In the genomic region with DNA sequence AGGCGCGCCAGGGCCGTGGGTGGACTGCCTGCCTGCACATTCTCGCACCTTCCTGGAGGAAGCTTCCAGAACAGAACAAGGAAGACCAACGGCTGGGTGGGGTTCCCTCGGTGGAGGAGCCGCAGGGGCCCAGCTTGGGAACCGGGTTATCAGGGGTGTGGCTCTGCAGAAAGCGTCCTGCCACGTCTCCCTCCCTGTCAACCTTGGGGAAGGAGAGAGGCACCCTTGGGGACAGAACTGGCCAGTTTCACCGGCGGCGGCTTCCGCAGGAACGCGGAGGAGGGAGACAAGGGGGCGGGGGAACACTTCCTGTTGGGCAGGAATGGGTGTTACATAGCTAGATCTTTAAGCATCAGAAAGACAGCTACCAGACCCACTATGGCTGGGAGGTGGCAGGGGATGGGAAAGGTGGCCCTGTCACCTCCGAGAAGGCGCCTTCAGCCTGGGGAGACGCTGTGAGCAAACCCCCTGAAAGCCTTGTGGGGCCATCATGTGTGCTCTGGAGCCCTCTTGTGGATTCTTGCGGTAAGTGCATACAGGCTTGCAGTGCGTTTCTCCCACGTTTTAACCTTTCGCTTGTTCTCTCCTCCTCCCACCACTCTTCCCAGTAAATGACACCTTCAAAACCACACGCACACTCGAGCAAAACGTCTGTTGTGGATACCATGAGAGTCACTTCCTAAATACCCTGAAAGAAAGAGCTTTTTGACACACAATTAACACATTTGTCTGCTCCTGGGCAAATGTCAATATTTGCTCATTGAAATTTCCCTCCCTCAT, we compare ENCODE assay signal across 8 cellular contexts. TPM values are rescaled to one million over a fixed set of nuclear protein-coding genes. Genes with fewer than 3 reads are reported as not detected.
A peak's percentile ranks its signal among the peaks of the same experiment; 100 is the strongest.
DNase-seq lines count a peak whose midpoint lies in the region; ATAC-seq and TF ChIP-seq lines count a peak whose summit lies in the region.

No MANE protein-coding gene starts in this region.

- H3K27me3 Mint-ChIP-seq in neural progenitor cell (ENCODE audit: insufficient read depth, low read depth) = peaks cover 17% of the 10 kb centered on the region
- peaks cover 23% of the 10 kb centered on the region for H3K27me3 Mint-ChIP-seq in stimulated activated naive CD8-positive, alpha-beta T cell treated with anti-CD3 and anti-CD28 coated beads, Interleukin-15, amount 100 ng/mL, for 72 hours

- H3K4me3 Mint-ChIP-seq in neural progenitor cell = no peak overlapping the region
- peak overlapping the region; percentile 65 to 74 for H3K4me3 Mint-ChIP-seq in stimulated activated naive CD8-positive, alpha-beta T cell treated with anti-CD3 and anti-CD28 coated beads, Interleukin-15, amount 100 ng/mL, for 72 hours

- H3K27me3 ChIP-seq in ACC112 (ENCODE audit: insufficient read depth, low read length) (peaks cover 20% of the 10 kb centered on the region; the same call in 1 of the 2 replicates), foreskin keratinocyte (no peaks in the 10 kb centered on the region), neural progenitor cell (peaks cover 41% of the 10 kb centered on the region)

- TF ChIP-seq CTCF in LNCAP (IDR thresholded peaks at IDR 0.05) (peak; percentile 100), foreskin keratinocyte (conservative IDR thresholded peaks at IDR 0.05) (peak; percentile 97), neural progenitor cell (IDR thresholded peaks at IDR 0.05) (peak; percentile 98)

- no peaks in the 10 kb centered on the region for H4K20me1 ChIP-seq in neural progenitor cell (ENCODE audit: low read depth)

- DNase-seq in SHP77 (lab: John Stamatoyannopoulos, UW) = peak; percentile 54 to 75
- peak; percentile 88 for DNase-seq in activated effector memory CD4-positive, alpha-beta T cell treated with anti-CD3 and anti-CD28 coated beads, Interleukin-2, amount 50 U/mL, for 16 hours
- peak in 1 of 2 donors; percentile 55 for DNase-seq in foreskin keratinocyte
- peak; percentile 84 for DNase-seq in neural progenitor cell (ENCODE audit: low spot score)
- peak; percentile 75 to 77 for DNase-seq in stimulated activated naive CD8-positive, alpha-beta T cell treated with anti-CD3 and anti-CD28 coated beads, Interleukin-15, amount 100 ng/mL, for 72 hours

- H3K4me1 ChIP-seq in ACC112 (ENCODE audit: control insufficient read depth, insufficient read depth, low read length, unreplicated experiment) = peaks cover 3% of the 10 kb centered on the region
- no peaks in the 10 kb centered on the region for H3K4me1 ChIP-seq in foreskin keratinocyte
- H3K4me1 ChIP-seq in neural progenitor cell = peaks cover 15% of the 10 kb centered on the region

- H3K36me3 Mint-ChIP-seq in neural progenitor cell = no peaks in the 10 kb centered on the region

- ATAC-seq in GM18867 (IDR thresholded peaks at IDR 0.05; ENCODE audit: unreplicated experiment) (peak; percentile 62), foreskin keratinocyte (peak; percentile 43)
- ATAC-seq in stimulated activated naive CD8-positive, alpha-beta T cell treated with anti-CD3 and anti-CD28 coated beads, Interleukin-15, amount 100 ng/mL, for 72 hours = peak; percentile 84

- H3K27ac ChIP-seq in ACC112 (ENCODE audit: low read depth, low read length) (no peak overlapping the region), foreskin keratinocyte (no peak overlapping the region), neural progenitor cell (no peak overlapping the region)

- no peaks in the 10 kb centered on the region for H3K9me3 Mint-ChIP-seq in neural progenitor cell
- no peaks in the 10 kb centered on the region for H3K9me3 Mint-ChIP-seq in stimulated activated naive CD8-positive, alpha-beta T cell treated with anti-CD3 and anti-CD28 coated beads, Interleukin-15, amount 100 ng/mL, for 72 hours

- H3K9me3 ChIP-seq in neural progenitor cell (ENCODE audit: low read depth) = no peaks in the 10 kb centered on the region

- H3K4me2 ChIP-seq in neural progenitor cell = peak overlapping the region; percentile 73

- no peak overlapping the region for H3K9ac ChIP-seq in neural progenitor cell

- no peak overlapping the region for H3K27ac Mint-ChIP-seq in neural progenitor cell
- H3K27ac Mint-ChIP-seq in stimulated activated naive CD8-positive, alpha-beta T cell treated with anti-CD3 and anti-CD28 coated beads, Interleukin-15, amount 100 ng/mL, for 72 hours = peak overlapping the region; percentile 86 to 91

- H3K4me1 Mint-ChIP-seq in neural progenitor cell = peaks cover 39% of the 10 kb centered on the region
- H3K4me1 Mint-ChIP-seq in stimulated activated naive CD8-positive, alpha-beta T cell treated with anti-CD3 and anti-CD28 coated beads, Interleukin-15, amount 100 ng/mL, for 72 hours = peaks cover 70% of the 10 kb centered on the region

- peak overlapping the region; percentile 75 for H3K4me3 ChIP-seq in ACC112 (ENCODE audit: low read depth, low read length)
- H3K4me3 ChIP-seq in neural progenitor cell = peak overlapping the region; percentile 36

- H3F3A ChIP-seq in neural progenitor cell (ENCODE audit: low read depth) = peaks cover 17% of the 10 kb centered on the region

- H3K79me2 ChIP-seq in ACC112 (ENCODE audit: control insufficient read depth, insufficient read depth, low read length, unreplicated experiment) (no peaks in the 10 kb centered on the region), neural progenitor cell (ENCODE audit: low read depth) (no peaks in the 10 kb centered on the region)

- H2AFZ ChIP-seq in ACC112 (ENCODE audit: low read length, unreplicated experiment) (peak overlapping the region; percentile 84), neural progenitor cell (replicated peaks) (peak overlapping the region; percentile 96)

- H3K36me3 ChIP-seq in ACC112 (ENCODE audit: insufficient read depth, low read length) = no peaks in the 10 kb centered on the region
- H3K36me3 ChIP-seq in neural progenitor cell = no peaks in the 10 kb centered on the region

RNA-seq across cellular contexts. Expression of gene PLEKHA6, which starts 3.8 kb away (rescaled TPM):
- total RNA-seq in foreskin keratinocyte (4.4 and 6.0 TPM in 2 replicates), neural progenitor cell (ENCODE audit: low replicate concordance) (0.58 and 1.5 TPM in 2 replicates)
- 2.0 and 2.4 TPM in 2 replicates for polyA plus RNA-seq in foreskin keratinocyte

RNA-seq across cellular contexts. Expression of gene PPP1R15B, which starts 48.1 kb away (rescaled TPM):
- 28.8 TPM in 2 replicates for total RNA-seq in foreskin keratinocyte
- polyA plus RNA-seq in foreskin keratinocyte = 7.0 and 8.8 TPM in 2 replicates
- 25.0 and 32.7 TPM in 2 replicates for total RNA-seq in neural progenitor cell (ENCODE audit: low replicate concordance)
